In genomic region chr5:108295588-108296368, GRCh38 we compare ENCODE assay signal across 1 cellular context.
TF ChIP-seq lines count a peak whose summit lies in the region.

No MANE protein-coding gene starts in this region.

TF ChIP-seq in GM23338, 12 proteins besides CTCF, POLR2A, EP300 and RAD21 (continued from another document):
- TF ChIP-seq, protein P1, sequence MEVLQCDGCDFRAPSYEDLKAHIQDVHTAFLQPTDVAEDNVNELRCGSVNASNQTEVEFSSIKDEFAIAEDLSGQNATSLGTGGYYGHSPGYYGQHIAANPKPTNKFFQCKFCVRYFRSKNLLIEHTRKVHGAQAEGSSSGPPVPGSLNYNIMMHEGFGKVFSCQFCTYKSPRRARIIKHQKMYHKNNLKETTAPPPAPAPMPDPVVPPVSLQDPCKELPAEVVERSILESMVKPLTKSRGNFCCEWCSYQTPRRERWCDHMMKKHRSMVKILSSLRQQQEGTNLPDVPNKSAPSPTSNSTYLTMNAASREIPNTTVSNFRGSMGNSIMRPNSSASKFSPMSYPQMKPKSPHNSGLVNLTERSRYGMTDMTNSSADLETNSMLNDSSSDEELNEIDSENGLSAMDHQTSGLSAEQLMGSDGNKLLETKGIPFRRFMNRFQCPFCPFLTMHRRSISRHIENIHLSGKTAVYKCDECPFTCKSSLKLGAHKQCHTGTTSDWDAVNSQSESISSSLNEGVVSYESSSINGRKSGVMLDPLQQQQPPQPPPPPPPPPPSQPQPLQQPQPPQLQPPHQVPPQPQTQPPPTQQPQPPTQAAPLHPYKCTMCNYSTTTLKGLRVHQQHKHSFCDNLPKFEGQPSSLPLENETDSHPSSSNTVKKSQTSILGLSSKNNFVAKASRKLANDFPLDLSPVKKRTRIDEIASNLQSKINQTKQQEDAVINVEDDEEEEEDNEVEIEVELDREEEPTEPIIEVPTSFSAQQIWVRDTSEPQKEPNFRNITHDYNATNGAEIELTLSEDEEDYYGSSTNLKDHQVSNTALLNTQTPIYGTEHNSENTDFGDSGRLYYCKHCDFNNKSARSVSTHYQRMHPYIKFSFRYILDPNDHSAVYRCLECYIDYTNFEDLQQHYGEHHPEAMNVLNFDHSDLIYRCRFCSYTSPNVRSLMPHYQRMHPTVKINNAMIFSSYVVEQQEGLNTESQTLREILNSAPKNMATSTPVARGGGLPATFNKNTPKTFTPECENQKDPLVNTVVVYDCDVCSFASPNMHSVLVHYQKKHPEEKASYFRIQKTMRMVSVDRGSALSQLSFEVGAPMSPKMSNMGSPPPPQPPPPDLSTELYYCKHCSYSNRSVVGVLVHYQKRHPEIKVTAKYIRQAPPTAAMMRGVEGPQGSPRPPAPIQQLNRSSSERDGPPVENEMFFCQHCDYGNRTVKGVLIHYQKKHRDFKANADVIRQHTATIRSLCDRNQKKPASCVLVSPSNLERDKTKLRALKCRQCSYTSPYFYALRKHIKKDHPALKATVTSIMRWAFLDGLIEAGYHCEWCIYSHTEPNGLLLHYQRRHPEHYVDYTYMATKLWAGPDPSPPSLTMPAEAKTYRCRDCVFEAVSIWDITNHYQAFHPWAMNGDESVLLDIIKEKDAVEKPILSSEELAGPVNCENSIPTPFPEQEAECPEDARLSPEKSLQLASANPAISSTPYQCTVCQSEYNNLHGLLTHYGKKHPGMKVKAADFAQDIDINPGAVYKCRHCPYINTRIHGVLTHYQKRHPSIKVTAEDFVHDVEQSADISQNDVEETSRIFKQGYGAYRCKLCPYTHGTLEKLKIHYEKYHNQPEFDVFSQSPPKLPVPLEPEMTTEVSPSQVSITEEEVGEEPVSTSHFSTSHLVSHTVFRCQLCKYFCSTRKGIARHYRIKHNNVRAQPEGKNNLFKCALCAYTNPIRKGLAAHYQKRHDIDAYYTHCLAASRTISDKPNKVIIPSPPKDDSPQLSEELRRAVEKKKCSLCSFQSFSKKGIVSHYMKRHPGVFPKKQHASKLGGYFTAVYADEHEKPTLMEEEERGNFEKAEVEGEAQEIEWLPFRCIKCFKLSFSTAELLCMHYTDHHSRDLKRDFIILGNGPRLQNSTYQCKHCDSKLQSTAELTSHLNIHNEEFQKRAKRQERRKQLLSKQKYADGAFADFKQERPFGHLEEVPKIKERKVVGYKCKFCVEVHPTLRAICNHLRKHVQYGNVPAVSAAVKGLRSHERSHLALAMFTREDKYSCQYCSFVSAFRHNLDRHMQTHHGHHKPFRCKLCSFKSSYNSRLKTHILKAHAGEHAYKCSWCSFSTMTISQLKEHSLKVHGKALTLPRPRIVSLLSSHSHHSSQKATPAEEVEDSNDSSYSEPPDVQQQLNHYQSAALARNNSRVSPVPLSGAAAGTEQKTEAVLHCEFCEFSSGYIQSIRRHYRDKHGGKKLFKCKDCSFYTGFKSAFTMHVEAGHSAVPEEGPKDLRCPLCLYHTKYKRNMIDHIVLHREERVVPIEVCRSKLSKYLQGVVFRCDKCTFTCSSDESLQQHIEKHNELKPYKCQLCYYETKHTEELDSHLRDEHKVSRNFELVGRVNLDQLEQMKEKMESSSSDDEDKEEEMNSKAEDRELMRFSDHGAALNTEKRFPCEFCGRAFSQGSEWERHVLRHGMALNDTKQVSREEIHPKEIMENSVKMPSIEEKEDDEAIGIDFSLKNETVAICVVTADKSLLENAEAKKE (CRISPR knock-in tag; IDR thresholded peaks at IDR 0.05), result no peak
- no peak for TF ChIP-seq ZNF114 (CRISPR knock-in tag; IDR thresholded peaks at IDR 0.05)
- no peak for TF ChIP-seq NANOG (IDR thresholded peaks at IDR 0.05; ENCODE audit: borderline replicate concordance)
- TF ChIP-seq ZNF331 (CRISPR knock-in tag; IDR thresholded peaks at IDR 0.05; ENCODE audit: low read depth), result no peak
